29 cellular contexts compared by ENCODE assay signal in genomic region chr2:95836151-95836550, GRCh38.
"Had no signal": no experiment of that assay in that cellular context is flagged by ENCODE, and none has a peak within 500 bp of the region (broad histone marks: within the 10 kb centered on the region; RNA-seq: fewer than 3 reads in every experiment).

No MANE protein-coding gene starts in this region.

- H3K27me3 Mint-ChIP-seq: dendritic cell treated with granulocyte-macrophage colony-stimulating factor and Interleukin-4, amounts not matched to agents 40 ng/mL and 50 ng/mL, for 4 days; effector memory CD8-positive, alpha-beta T cell had no signal

- H3K27me3 ChIP-seq: colonic mucosa, dorsolateral prefrontal cortex, esophagus muscularis mucosa, esophagus squamous epithelium, foreskin keratinocyte, gastrocnemius medialis, gastroesophageal sphincter, heart left ventricle, heart right ventricle had no signal

- ATAC-seq: effector memory CD8-positive, alpha-beta T cell; esophagus mucosa; foreskin keratinocyte; gastrocnemius medialis; gastroesophageal sphincter; heart left ventricle; heart right ventricle had no signal

- FAIRE-seq: colon, endometrium, endothelial cell of umbilical vein, frontal cortex had no signal

- H3K4me1 Mint-ChIP-seq: endodermal cell had no signal

- H3K27ac ChIP-seq: colonic mucosa, coronary artery, dorsolateral prefrontal cortex, epithelial cell of prostate, esophagus muscularis mucosa, esophagus squamous epithelium, foreskin keratinocyte, gastrocnemius medialis, gastroesophageal sphincter, heart left ventricle, heart right ventricle had no signal

- H3K4me3 ChIP-seq: colonic mucosa, coronary artery, dorsolateral prefrontal cortex, esophagus muscularis mucosa, esophagus squamous epithelium, gastrocnemius medialis, gastroesophageal sphincter, heart left ventricle, heart right ventricle had no signal

- H3K36me3 ChIP-seq: colonic mucosa had no signal

- H3K9me3 Mint-ChIP-seq: effector memory CD8-positive, alpha-beta T cell had no signal

- H3K27ac Mint-ChIP-seq: dendritic cell treated with granulocyte-macrophage colony-stimulating factor and Interleukin-4, amounts not matched to agents 40 ng/mL and 50 ng/mL, for 4 days; effector memory CD8-positive, alpha-beta T cell; endodermal cell had no signal

- DNase-seq: colonic mucosa; cortex of kidney; dermis blood vessel endothelial cell; dorsolateral prefrontal cortex; effector CD4-positive, alpha-beta T cell; effector CD8-positive, alpha-beta T cell; effector memory CD4-positive, alpha-beta T cell; effector memory CD8-positive, alpha-beta T cell; endodermal cell; erythroblast; esophagus squamous epithelium; foreskin fibroblast; foreskin keratinocyte; foreskin melanocyte; gastrocnemius medialis; glutamatergic neuron; head of caudate nucleus; heart left ventricle; heart right ventricle had no signal

- H3K4me3 Mint-ChIP-seq: dendritic cell treated with granulocyte-macrophage colony-stimulating factor and Interleukin-4, amounts not matched to agents 40 ng/mL and 50 ng/mL, for 4 days; effector memory CD8-positive, alpha-beta T cell; endodermal cell had no signal

- H3K4me1 ChIP-seq: colonic mucosa, esophagus muscularis mucosa, foreskin keratinocyte, gastrocnemius medialis, gastroesophageal sphincter, heart left ventricle, heart right ventricle had no signal

- H3K9me3 ChIP-seq: colonic mucosa, esophagus muscularis mucosa, esophagus squamous epithelium, gastrocnemius medialis, gastroesophageal sphincter, heart left ventricle, heart right ventricle had no signal
